1 cellular context compared by ENCODE assay signal in the genomic region with DNA sequence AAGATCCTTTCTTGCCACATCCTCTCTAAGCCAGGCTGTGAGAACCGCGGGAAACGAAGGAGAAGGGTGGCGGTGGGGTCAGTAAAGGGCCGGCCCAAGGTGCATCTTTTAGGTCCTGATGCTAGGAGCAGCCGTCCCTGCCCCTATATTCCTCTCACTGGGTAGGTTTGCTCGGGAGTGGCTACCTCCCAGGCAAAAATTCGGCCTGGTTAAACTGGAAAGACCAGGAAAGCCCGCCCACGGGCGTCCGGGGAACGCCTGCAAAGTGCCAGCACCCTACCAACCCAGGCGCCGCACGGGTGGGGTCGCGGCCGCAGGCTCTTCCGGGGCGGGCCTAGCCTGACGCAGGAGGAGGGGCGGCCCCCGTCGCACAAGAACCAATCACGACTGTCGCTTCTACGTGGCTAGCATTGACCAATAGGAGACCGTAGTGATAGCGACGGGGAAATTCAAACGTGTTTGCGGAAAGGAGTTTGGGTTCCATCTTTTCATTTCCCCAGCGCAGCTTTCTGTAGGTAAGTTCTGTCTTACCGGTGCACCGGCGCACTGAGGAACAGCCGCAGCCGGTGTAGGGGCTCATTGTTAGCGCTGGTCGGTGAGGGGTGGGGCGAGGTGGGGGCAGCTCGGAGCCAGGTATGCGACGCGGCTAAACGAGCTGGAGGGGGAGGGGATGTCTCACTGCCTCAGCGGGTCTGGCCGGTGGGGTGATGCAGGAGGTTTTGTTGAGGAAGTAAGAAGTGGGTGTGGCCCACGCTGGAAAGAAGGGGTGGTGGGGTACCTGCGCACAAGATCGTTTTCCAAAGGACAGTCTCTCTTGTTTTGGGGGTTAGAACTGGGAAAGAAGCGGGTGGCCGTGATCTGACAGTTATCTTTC.
TF ChIP-seq lines count a peak whose summit lies in the region.

A gene (plus strand): TSS at position 451 of the 874 bp plus-strand sequence. CDS start 1,195 bp downstream, outside the sequence.

TF ChIP-seq in HEK293, 187 proteins besides CTCF, POLR2A, EP300 and RAD21 (continued from another document and continues in another):
- TF ChIP-seq, protein P1, sequence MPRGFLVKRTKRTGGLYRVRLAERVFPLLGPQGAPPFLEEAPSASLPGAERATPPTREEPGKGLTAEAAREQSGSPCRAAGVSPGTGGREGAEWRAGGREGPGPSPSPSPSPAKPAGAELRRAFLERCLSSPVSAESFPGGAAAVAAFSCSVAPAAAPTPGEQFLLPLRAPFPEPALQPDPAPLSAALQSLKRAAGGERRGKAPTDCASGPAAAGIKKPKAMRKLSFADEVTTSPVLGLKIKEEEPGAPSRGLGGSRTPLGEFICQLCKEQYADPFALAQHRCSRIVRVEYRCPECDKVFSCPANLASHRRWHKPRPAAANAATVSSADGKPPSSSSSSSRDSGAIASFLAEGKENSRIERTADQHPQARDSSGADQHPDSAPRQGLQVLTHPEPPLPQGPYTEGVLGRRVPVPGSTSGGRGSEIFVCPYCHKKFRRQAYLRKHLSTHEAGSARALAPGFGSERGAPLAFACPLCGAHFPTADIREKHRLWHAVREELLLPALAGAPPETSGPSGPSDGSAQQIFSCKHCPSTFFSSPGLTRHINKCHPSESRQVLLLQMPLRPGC (tag by site-specific recombination; IDR thresholded peaks at IDR 0.05), result no peak
- TF ChIP-seq ZNF670 (tag by site-specific recombination; IDR thresholded peaks at IDR 0.05; ENCODE audit: low read depth) (no peak), SP3 (tag by site-specific recombination; IDR thresholded peaks at IDR 0.05) (peak; percentile 85), ZNF133 (tag by site-specific recombination; IDR thresholded peaks at IDR 0.05) (no peak), PRDM1 (tag by site-specific recombination; IDR thresholded peaks at IDR 0.05) (peak; percentile 77), ZNF157 (tag by site-specific recombination; IDR thresholded peaks at IDR 0.05) (no peak), GLI2 (tag by site-specific recombination; IDR thresholded peaks at IDR 0.05; ENCODE audit: borderline replicate concordance, low read depth) (no peak), SETDB1 (IDR thresholded peaks at IDR 0.05; ENCODE audit: insufficient read length, low read length) (no peak), ZNF600 (tag by site-specific recombination; IDR thresholded peaks at IDR 0.05) (0 out of 2 replicates have a peak, but pooled peaks have one; percentile 21), ZNF629 (tag by site-specific recombination; IDR thresholded peaks at IDR 0.05) (0 out of 2 replicates have a peak, but pooled peaks have one; percentile 40), ZNF155 (tag by site-specific recombination; IDR thresholded peaks at IDR 0.05) (no peak), IKZF3 (tag by site-specific recombination; IDR thresholded peaks at IDR 0.05) (peak; percentile 40; the same call in 1 of the 2 replicates), ZNF175 (tag by site-specific recombination; IDR thresholded peaks at IDR 0.05) (no peak), EGR2 (tag by site-specific recombination; IDR thresholded peaks at IDR 0.05; ENCODE audit: low read depth) (peak; percentile 33; the same call in 1 of the 2 replicates), ZNF341 (tag by site-specific recombination; IDR thresholded peaks at IDR 0.05; ENCODE audit: low read depth) (0 out of 2 replicates have a peak, but pooled peaks have one; percentile 35), ZNF169 (tag by site-specific recombination; IDR thresholded peaks at IDR 0.05) (no peak), ZXDB (tag by site-specific recombination; IDR thresholded peaks at IDR 0.05) (0 out of 2 replicates have a peak, but pooled peaks have one; percentile 46), ZNF571 (tag by site-specific recombination; IDR thresholded peaks at IDR 0.05) (no peak), MYNN (tag by site-specific recombination; IDR thresholded peaks at IDR 0.05; ENCODE audit: borderline replicate concordance) (no peak), BCL11A (tag by site-specific recombination; IDR thresholded peaks at IDR 0.05; ENCODE audit: low read depth) (no peak), SP7 (tag by site-specific recombination; IDR thresholded peaks at IDR 0.05) (peak; percentile 45), ZNF561 (tag by site-specific recombination; IDR thresholded peaks at IDR 0.05; ENCODE audit: borderline replicate concordance) (peak; percentile 23), GLI4 (tag by site-specific recombination; IDR thresholded peaks at IDR 0.05) (no peak), ZNF433 (tag by site-specific recombination; IDR thresholded peaks at IDR 0.05; ENCODE audit: low read depth) (no peak), RBAK (tag by site-specific recombination; IDR thresholded peaks at IDR 0.05) (no peak)
- TF ChIP-seq, protein P2, sequence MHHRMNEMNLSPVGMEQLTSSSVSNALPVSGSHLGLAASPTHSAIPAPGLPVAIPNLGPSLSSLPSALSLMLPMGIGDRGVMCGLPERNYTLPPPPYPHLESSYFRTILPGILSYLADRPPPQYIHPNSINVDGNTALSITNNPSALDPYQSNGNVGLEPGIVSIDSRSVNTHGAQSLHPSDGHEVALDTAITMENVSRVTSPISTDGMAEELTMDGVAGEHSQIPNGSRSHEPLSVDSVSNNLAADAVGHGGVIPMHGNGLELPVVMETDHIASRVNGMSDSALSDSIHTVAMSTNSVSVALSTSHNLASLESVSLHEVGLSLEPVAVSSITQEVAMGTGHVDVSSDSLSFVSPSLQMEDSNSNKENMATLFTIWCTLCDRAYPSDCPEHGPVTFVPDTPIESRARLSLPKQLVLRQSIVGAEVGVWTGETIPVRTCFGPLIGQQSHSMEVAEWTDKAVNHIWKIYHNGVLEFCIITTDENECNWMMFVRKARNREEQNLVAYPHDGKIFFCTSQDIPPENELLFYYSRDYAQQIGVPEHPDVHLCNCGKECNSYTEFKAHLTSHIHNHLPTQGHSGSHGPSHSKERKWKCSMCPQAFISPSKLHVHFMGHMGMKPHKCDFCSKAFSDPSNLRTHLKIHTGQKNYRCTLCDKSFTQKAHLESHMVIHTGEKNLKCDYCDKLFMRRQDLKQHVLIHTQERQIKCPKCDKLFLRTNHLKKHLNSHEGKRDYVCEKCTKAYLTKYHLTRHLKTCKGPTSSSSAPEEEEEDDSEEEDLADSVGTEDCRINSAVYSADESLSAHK (tag by site-specific recombination; IDR thresholded peaks at IDR 0.05), result no peak
- TF ChIP-seq, protein P3, sequence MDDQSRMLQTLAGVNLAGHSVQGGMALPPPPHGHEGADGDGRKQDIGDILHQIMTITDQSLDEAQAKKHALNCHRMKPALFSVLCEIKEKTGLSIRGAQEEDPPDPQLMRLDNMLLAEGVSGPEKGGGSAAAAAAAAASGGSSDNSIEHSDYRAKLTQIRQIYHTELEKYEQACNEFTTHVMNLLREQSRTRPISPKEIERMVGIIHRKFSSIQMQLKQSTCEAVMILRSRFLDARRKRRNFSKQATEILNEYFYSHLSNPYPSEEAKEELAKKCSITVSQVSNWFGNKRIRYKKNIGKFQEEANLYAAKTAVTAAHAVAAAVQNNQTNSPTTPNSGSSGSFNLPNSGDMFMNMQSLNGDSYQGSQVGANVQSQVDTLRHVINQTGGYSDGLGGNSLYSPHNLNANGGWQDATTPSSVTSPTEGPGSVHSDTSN (CRISPR knock-in tag; IDR thresholded peaks at IDR 0.05), result peak; percentile 37; the same call in 1 of the 2 replicates
- TF ChIP-seq, protein P4, sequence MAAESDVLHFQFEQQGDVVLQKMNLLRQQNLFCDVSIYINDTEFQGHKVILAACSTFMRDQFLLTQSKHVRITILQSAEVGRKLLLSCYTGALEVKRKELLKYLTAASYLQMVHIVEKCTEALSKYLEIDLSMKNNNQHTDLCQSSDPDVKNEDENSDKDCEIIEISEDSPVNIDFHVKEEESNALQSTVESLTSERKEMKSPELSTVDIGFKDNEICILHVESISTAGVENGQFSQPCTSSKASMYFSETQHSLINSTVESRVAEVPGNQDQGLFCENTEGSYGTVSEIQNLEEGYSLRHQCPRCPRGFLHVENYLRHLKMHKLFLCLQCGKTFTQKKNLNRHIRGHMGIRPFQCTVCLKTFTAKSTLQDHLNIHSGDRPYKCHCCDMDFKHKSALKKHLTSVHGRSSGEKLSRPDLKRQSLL (tag by site-specific recombination; IDR thresholded peaks at IDR 0.05), result peak; percentile 27; the same call in 1 of the 2 replicates
- TF ChIP-seq, protein P5, sequence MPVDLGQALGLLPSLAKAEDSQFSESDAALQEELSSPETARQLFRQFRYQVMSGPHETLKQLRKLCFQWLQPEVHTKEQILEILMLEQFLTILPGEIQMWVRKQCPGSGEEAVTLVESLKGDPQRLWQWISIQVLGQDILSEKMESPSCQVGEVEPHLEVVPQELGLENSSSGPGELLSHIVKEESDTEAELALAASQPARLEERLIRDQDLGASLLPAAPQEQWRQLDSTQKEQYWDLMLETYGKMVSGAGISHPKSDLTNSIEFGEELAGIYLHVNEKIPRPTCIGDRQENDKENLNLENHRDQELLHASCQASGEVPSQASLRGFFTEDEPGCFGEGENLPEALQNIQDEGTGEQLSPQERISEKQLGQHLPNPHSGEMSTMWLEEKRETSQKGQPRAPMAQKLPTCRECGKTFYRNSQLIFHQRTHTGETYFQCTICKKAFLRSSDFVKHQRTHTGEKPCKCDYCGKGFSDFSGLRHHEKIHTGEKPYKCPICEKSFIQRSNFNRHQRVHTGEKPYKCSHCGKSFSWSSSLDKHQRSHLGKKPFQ (tag by site-specific recombination; IDR thresholded peaks at IDR 0.05), result no peak
- TF ChIP-seq, protein P6, sequence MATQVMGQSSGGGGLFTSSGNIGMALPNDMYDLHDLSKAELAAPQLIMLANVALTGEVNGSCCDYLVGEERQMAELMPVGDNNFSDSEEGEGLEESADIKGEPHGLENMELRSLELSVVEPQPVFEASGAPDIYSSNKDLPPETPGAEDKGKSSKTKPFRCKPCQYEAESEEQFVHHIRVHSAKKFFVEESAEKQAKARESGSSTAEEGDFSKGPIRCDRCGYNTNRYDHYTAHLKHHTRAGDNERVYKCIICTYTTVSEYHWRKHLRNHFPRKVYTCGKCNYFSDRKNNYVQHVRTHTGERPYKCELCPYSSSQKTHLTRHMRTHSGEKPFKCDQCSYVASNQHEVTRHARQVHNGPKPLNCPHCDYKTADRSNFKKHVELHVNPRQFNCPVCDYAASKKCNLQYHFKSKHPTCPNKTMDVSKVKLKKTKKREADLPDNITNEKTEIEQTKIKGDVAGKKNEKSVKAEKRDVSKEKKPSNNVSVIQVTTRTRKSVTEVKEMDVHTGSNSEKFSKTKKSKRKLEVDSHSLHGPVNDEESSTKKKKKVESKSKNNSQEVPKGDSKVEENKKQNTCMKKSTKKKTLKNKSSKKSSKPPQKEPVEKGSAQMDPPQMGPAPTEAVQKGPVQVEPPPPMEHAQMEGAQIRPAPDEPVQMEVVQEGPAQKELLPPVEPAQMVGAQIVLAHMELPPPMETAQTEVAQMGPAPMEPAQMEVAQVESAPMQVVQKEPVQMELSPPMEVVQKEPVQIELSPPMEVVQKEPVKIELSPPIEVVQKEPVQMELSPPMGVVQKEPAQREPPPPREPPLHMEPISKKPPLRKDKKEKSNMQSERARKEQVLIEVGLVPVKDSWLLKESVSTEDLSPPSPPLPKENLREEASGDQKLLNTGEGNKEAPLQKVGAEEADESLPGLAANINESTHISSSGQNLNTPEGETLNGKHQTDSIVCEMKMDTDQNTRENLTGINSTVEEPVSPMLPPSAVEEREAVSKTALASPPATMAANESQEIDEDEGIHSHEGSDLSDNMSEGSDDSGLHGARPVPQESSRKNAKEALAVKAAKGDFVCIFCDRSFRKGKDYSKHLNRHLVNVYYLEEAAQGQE (tag by site-specific recombination; IDR thresholded peaks at IDR 0.05), result no peak
- TF ChIP-seq, protein P7, sequence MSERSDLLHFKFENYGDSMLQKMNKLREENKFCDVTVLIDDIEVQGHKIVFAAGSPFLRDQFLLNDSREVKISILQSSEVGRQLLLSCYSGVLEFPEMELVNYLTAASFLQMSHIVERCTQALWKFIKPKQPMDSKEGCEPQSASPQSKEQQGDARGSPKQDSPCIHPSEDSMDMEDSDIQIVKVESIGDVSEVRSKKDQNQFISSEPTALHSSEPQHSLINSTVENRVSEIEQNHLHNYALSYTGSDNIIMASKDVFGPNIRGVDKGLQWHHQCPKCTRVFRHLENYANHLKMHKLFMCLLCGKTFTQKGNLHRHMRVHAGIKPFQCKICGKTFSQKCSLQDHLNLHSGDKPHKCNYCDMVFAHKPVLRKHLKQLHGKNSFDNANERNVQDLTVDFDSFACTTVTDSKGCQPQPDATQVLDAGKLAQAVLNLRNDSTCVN (tag by site-specific recombination; optimal IDR thresholded peaks at IDR 0.05), result peak; percentile 26
- TF ChIP-seq, protein P8, sequence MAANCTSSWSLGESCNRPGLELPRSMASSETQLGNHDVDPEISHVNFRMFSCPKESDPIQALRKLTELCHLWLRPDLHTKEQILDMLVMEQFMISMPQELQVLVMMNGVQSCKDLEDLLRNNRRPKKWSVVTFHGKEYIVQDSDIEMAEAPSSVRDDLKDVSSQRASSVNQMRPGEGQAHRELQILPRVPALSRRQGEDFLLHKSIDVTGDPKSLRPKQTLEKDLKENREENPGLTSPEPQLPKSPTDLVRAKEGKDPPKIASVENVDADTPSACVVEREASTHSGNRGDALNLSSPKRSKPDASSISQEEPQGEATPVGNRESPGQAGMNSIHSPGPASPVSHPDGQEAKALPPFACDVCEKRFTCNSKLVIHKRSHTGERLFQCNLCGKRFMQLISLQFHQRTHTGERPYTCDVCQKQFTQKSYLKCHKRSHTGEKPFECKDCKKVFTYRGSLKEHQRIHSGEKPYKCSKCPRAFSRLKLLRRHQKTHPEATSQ (tag by site-specific recombination; IDR thresholded peaks at IDR 0.05), result no peak
- TF ChIP-seq, protein P9, sequence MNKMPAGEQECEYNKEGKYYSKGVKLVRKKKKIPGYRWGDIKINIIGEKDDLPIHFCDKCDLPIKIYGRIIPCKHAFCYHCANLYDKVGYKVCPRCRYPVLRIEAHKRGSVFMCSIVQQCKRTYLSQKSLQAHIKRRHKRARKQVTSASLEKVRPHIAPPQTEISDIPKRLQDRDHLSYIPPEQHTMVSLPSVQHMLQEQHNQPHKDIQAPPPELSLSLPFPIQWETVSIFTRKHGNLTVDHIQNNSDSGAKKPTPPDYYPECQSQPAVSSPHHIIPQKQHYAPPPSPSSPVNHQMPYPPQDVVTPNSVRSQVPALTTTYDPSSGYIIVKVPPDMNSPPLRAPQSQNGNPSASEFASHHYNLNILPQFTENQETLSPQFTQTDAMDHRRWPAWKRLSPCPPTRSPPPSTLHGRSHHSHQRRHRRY (tag by site-specific recombination; IDR thresholded peaks at IDR 0.05), result no peak
- TF ChIP-seq, protein P10, sequence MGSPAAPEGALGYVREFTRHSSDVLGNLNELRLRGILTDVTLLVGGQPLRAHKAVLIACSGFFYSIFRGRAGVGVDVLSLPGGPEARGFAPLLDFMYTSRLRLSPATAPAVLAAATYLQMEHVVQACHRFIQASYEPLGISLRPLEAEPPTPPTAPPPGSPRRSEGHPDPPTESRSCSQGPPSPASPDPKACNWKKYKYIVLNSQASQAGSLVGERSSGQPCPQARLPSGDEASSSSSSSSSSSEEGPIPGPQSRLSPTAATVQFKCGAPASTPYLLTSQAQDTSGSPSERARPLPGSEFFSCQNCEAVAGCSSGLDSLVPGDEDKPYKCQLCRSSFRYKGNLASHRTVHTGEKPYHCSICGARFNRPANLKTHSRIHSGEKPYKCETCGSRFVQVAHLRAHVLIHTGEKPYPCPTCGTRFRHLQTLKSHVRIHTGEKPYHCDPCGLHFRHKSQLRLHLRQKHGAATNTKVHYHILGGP (tag by site-specific recombination; IDR thresholded peaks at IDR 0.05), result no peak
